In the genomic region with DNA sequence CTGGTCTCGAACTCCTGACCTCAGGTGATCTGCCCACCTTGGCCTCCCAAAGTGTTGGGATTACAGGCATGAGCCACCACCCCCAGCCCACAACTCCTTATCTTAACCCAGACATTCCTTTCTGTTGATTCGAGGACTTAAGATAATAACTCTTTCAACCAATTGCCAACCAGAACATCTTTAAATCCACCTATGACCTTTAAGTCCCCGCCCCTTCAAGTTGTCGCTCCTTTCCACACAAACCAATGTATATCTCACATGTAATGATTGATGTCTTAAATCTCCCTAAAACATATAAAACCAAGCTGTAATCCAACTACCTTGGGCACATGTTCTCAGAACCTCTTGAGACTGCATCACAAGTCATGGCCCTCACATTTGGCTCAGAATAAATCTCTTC, we compare ENCODE assay signal across 29 cellular contexts. TPM values are rescaled to one million over a fixed set of nuclear protein-coding genes. Genes with fewer than 3 reads are reported as not detected.
"Had no signal": no experiment of that assay in that cellular context is flagged by ENCODE, and none has a peak within 500 bp of the region (broad histone marks: within the 10 kb centered on the region; RNA-seq: fewer than 3 reads in every experiment).

No MANE protein-coding gene starts in this region.

- ATAC-seq: activated CD4-positive, alpha-beta T cell treated with anti-CD3 and anti-CD28 coated beads for 36 hours; activated T-cell treated with anti-CD3 and anti-CD28 coated beads, Interleukin-2, amount 50 U/mL, for 4 hours; body of pancreas; left colon; psoas muscle; right cardiac atrium had no signal

- H3K36me3 ChIP-seq: ovary had no signal

- H3K9me3 ChIP-seq: body of pancreas, esophagus muscularis mucosa, neutrophil, ovary, psoas muscle, tibial artery had no signal

- H3K27ac ChIP-seq: body of pancreas, esophagus muscularis mucosa, neutrophil, ovary, psoas muscle, tibial artery had no signal

- DNase-seq: activated B cell treated with CpG ODN at 0.5 μM for 24 hours; activated CD4-positive, alpha-beta T cell treated with anti-CD3 and anti-CD28 coated beads for 36 hours; activated CD4-positive, alpha-beta T cell treated with anti-CD3 and anti-CD28 coated beads, Interleukin-2, amount 50 U/mL, for 4 hours; activated CD8-positive, alpha-beta memory T cell treated with anti-CD3 and anti-CD28 coated beads, Interleukin-2, amount 50 U/mL, for 48 hours; activated naive CD4-positive, alpha-beta T cell treated with Interleukin-2 at 50 U/mL for 16 hours; activated naive CD8-positive, alpha-beta T cell treated with anti-CD3 and anti-CD28 coated beads for 36 hours; activated T-cell treated with anti-CD3 and anti-CD28 coated beads, Interleukin-2, amount 50 U/mL, for 4 hours; amniotic stem cell; body of pancreas; effector memory CD4-positive, alpha-beta T cell; head of caudate nucleus; islet precursor cell; left colon; ovary; psoas muscle; right cardiac atrium; stimulated activated CD4-positive, alpha-beta T cell treated with anti-CD3 and anti-CD28 coated beads, Interleukin-12 subunit alpha, Interleukin-12 subunit beta, amount 100 ng/mL, for 4 hours; stimulated activated CD4-positive, alpha-beta T cell treated with anti-CD3 and anti-CD28 coated beads, Interleukin-4, amount 100 ng/mL, for 4 hours; T-helper 9 cell; tibial artery had no signal

- FAIRE-seq: colon, frontal cortex had no signal

- H3K27me3 ChIP-seq: body of pancreas, esophagus muscularis mucosa, neutrophil, ovary, tibial artery had no signal

- H3K4me1 ChIP-seq: body of pancreas, esophagus muscularis mucosa had no signal

- H3K4me3 ChIP-seq: body of pancreas, esophagus muscularis mucosa, ovary, psoas muscle, tibial artery had no signal

RNA-seq across cellular contexts. Expression of a gene that starts 7.8 kb away (rescaled TPM):
- total RNA-seq: activated B cell treated with CpG ODN at 0.5 μM for 24 hours; activated CD4-positive, alpha-beta T cell treated with anti-CD3 and anti-CD28 coated beads for 36 hours; activated naive CD8-positive, alpha-beta T cell treated with anti-CD3 and anti-CD28 coated beads for 36 hours; activated T-cell treated with anti-CD3 and anti-CD28 coated beads, Interleukin-2, amount 50 U/mL, for 4 hours; body of pancreas; frontal cortex; left colon; mononuclear cell; T-helper 1 cell treated with Interleukin-12 subunit alpha and Interleukin-12 subunit beta and Interleukin-4 antibody, amounts not matched to agents 30 ng/mL and 1 ng/mL, for 36 hours had no signal

RNA-seq across cellular contexts. Expression of a gene that starts 19.4 kb away (rescaled TPM):
- total RNA-seq: activated B cell treated with CpG ODN at 0.5 μM for 24 hours; activated CD4-positive, alpha-beta T cell treated with anti-CD3 and anti-CD28 coated beads for 36 hours; activated CD8-positive, alpha-beta memory T cell treated with anti-CD3 and anti-CD28 coated beads for 36 hours; activated naive CD8-positive, alpha-beta T cell treated with anti-CD3 and anti-CD28 coated beads for 36 hours; activated T-cell treated with anti-CD3 and anti-CD28 coated beads, Interleukin-2, amount 50 U/mL, for 4 hours; mononuclear cell; T-helper 1 cell treated with Interleukin-12 subunit alpha and Interleukin-12 subunit beta and Interleukin-4 antibody, amounts not matched to agents 30 ng/mL and 1 ng/mL, for 36 hours had no signal

RNA-seq across cellular contexts. Expression of a gene that starts 24.7 kb away (rescaled TPM):
- total RNA-seq: activated B cell treated with CpG ODN at 0.5 μM for 24 hours; activated CD4-positive, alpha-beta T cell treated with anti-CD3 and anti-CD28 coated beads for 36 hours; activated CD8-positive, alpha-beta memory T cell treated with anti-CD3 and anti-CD28 coated beads for 36 hours; activated naive CD8-positive, alpha-beta T cell treated with anti-CD3 and anti-CD28 coated beads for 36 hours; activated T-cell treated with anti-CD3 and anti-CD28 coated beads, Interleukin-2, amount 50 U/mL, for 4 hours; dermis microvascular lymphatic vessel endothelial cell; frontal cortex; left colon; mononuclear cell; T-helper 1 cell treated with Interleukin-12 subunit alpha and Interleukin-12 subunit beta and Interleukin-4 antibody, amounts not matched to agents 30 ng/mL and 1 ng/mL, for 36 hours; urinary bladder had no signal
- polyA plus RNA-seq: ovary, urinary bladder had no signal
